Comparison of ENCODE assay signal across 8 cellular contexts in genomic region chr19:58475714-58476497, GRCh38. TPM values are rescaled to one million over a fixed set of nuclear protein-coding genes. Genes with fewer than 3 reads are reported as not detected.
DNase-seq lines count a peak whose midpoint lies in the region; ATAC-seq lines count a peak whose summit lies in the region.

Gene ZNF446 (plus strand): TSS chr19:58476352. CDS start chr19:58477219, 867 bp downstream.

- H3K4me3 Mint-ChIP-seq in activated CD4-positive, alpha-beta T cell treated with anti-CD3 and anti-CD28 coated beads, Interleukin-2, amount 10 ng/mL, durations not matched to agents 7 days and 5 days, result peak within 1 kb of the TSS; percentile 84

- DNase-seq in C1 segment of cervical spinal cord (lab: John Stamatoyannopoulos, UW) (peak; percentile 62 to 97 (median 94)), NCI-H526 treated with DMSO at 0.1 percent for 48 hours (lab: John Stamatoyannopoulos, UW) (peak; percentile 91), cortex of kidney (lab: John Stamatoyannopoulos, UW) (peak; percentile 87), left colon (peak; percentile 97 to 98)
- peak; percentile 98 for DNase-seq in activated CD4-positive, alpha-beta T cell treated with anti-CD3 and anti-CD28 coated beads, Interleukin-2, amount 10 ng/mL, durations not matched to agents 7 days and 5 days
- peak; percentile 85 to 88 for DNase-seq in stimulated activated CD4-positive, alpha-beta T cell treated with anti-CD3 and anti-CD28 coated beads, Interleukin-1b, Interleukin-23, amount 100 ng/mL, for 4 hours (ENCODE audit: low read depth in 2 of 2)

- POLR2A ChIA-PET in activated CD4-positive, alpha-beta T cell treated with anti-CD3 and anti-CD28 coated beads, Interleukin-2, amount 10 ng/mL, durations not matched to agents 7 days and 5 days (lab: Charles Lee), result no interaction called here

- CTCF ChIA-PET in activated CD4-positive, alpha-beta T cell treated with anti-CD3 and anti-CD28 coated beads, Interleukin-2, amount 10 ng/mL, durations not matched to agents 7 days and 5 days (lab: Charles Lee), result interaction anchor here (0.9 to 3.3 kb wide), 4 partner anchors 15 to 38 kb away, joined by 3 to 11 read pairs (median 4); no protein-coding TSS in a partner anchor

- no peaks in the 10 kb centered on the region for H3K9me3 Mint-ChIP-seq in activated CD4-positive, alpha-beta T cell treated with anti-CD3 and anti-CD28 coated beads, Interleukin-2, amount 10 ng/mL, durations not matched to agents 7 days and 5 days

- ATAC-seq in GM19351 (IDR thresholded peaks at IDR 0.05; ENCODE audit: unreplicated experiment) (peak; percentile 78), HG03520 (IDR thresholded peaks at IDR 0.05; ENCODE audit: unreplicated experiment) (peak; percentile 80), left colon (peak; percentile 92)

- peaks cover 9% of the 10 kb centered on the region for H3K36me3 Mint-ChIP-seq in activated CD4-positive, alpha-beta T cell treated with anti-CD3 and anti-CD28 coated beads, Interleukin-2, amount 10 ng/mL, durations not matched to agents 7 days and 5 days (ENCODE audit: low read depth)

- peaks cover 21% of the 10 kb centered on the region for H3K4me1 Mint-ChIP-seq in activated CD4-positive, alpha-beta T cell treated with anti-CD3 and anti-CD28 coated beads, Interleukin-2, amount 10 ng/mL, durations not matched to agents 7 days and 5 days

- intact Hi-C loops in left colon (cut with DNase I, micrococcal nuclease), result no loop called here

- H3K27ac Mint-ChIP-seq in activated CD4-positive, alpha-beta T cell treated with anti-CD3 and anti-CD28 coated beads, Interleukin-2, amount 10 ng/mL, durations not matched to agents 7 days and 5 days, result peak within 1 kb of the TSS; percentile 96

- no peaks in the 10 kb centered on the region for H3K27me3 Mint-ChIP-seq in activated CD4-positive, alpha-beta T cell treated with anti-CD3 and anti-CD28 coated beads, Interleukin-2, amount 10 ng/mL, durations not matched to agents 7 days and 5 days

RNA-seq across cellular contexts. Expression of gene ZNF446, which starts in this region (rescaled TPM):
- total RNA-seq in activated CD4-positive, alpha-beta T cell treated with anti-CD3 and anti-CD28 coated beads, Interleukin-2, amount 10 ng/mL, durations not matched to agents 7 days and 5 days, result 1 to 10 TPM; 7.6 to 7.9 TPM
- 10 to 100 TPM in 1 of 2 donors, 1 to 10 TPM in 1; 10.0 to 11.2 TPM for total RNA-seq in left colon

Comparison
In these comparisons a context has a peak if more than half of its experiments do, and no peak if none do; other contexts are left out.
1. Peak in every context shown above with its lines: DNase-seq and ATAC-seq.